ENCODE assay signal across 13 cellular contexts in genomic region chr15:33091983-33092688, GRCh38.
DNase-seq lines count a peak whose midpoint lies in the region; ATAC-seq and TF ChIP-seq lines count a peak whose summit lies in the region.
"Had no signal": no experiment of that assay in that cellular context is flagged by ENCODE, and none has a peak within 500 bp of the region (broad histone marks: within the 10 kb centered on the region; RNA-seq: fewer than 3 reads in every experiment).

No MANE protein-coding gene starts in this region.

- H3K27ac ChIP-seq in fibroblast of lung (ENCODE audit: insufficient read depth, low read length) = peak overlapping the region; percentile 75
- H3K27ac ChIP-seq in transverse colon = no peak overlapping the region
- H3K27ac ChIP-seq in ascending aorta = no peak overlapping the region
- H3K27ac ChIP-seq: gastroesophageal sphincter, upper lobe of right lung had no signal

- no peaks in the 10 kb centered on the region for H3K27me3 ChIP-seq in fibroblast of lung (ENCODE audit: control insufficient read depth, insufficient read depth, low read length)
- H3K27me3 ChIP-seq in transverse colon = no peaks in the 10 kb centered on the region
- H3K27me3 ChIP-seq in ascending aorta = no peaks in the 10 kb centered on the region
- H3K27me3 ChIP-seq: gastroesophageal sphincter, upper lobe of right lung had no signal

- DNase-seq in left ventricle myocardium superior (no peak), left cardiac atrium (no peak), SHP77 treated with DMSO at 0.1 percent for 48 hours (lab: John Stamatoyannopoulos, UW) (peak; percentile 55), fibroblast of lung (ENCODE audit: low read depth in 2 of 2) (peak in 1 of 2 donors; percentile 91), transverse colon (peak; percentile 63), ascending aorta (ENCODE audit: low spot score in 2 of 2) (no peak)
- no peak for DNase-seq in stimulated activated effector memory CD8-positive, alpha-beta T cell treated with anti-CD3 and anti-CD28 coated beads, Interleukin-12 subunit alpha, Interleukin-12 subunit beta, amount 100 ng/mL, for 72 hours (ENCODE audit: low spot score in 2 of 2)
- no peak for DNase-seq in stimulated activated CD4-positive, alpha-beta T cell treated with anti-CD3 and anti-CD28 coated beads, Interleukin-4, amount 100 ng/mL, for 4 hours
- DNase-seq: activated CD8-positive, alpha-beta memory T cell treated with anti-CD3 and anti-CD28 coated beads for 24 hours; mammary epithelial cell; upper lobe of right lung had no signal

- no peaks in the 10 kb centered on the region for H3K36me3 Mint-ChIP-seq in stimulated activated effector memory CD8-positive, alpha-beta T cell treated with anti-CD3 and anti-CD28 coated beads, Interleukin-12 subunit alpha, Interleukin-12 subunit beta, amount 100 ng/mL, for 72 hours
- H3K36me3 Mint-ChIP-seq: activated naive CD4-positive, alpha-beta T cell treated with anti-CD3 and anti-CD28 coated beads, Interleukin-2, amount 50 U/mL, for 72 hours had no signal

- H3K79me2 ChIP-seq in fibroblast of lung (ENCODE audit: control insufficient read depth, insufficient read depth, low read length) = peaks cover 80% of the 10 kb centered on the region

- H3K27ac Mint-ChIP-seq in stimulated activated effector memory CD8-positive, alpha-beta T cell treated with anti-CD3 and anti-CD28 coated beads, Interleukin-12 subunit alpha, Interleukin-12 subunit beta, amount 100 ng/mL, for 72 hours = no peak overlapping the region

- intact Hi-C loops in left ventricle myocardium superior (cut with micrococcal nuclease) (no loop called here), left cardiac atrium (cut with DNase I) (no loop called here), transverse colon (cut with DNase I; ENCODE audit: low total_unique reads) (loop anchor here (10.0 kb wide), 1 partner anchor 63 kb away; no protein-coding TSS in a partner anchor), ascending aorta (cut with DNase I) (no loop called here)

- H3K36me3 ChIP-seq in fibroblast of lung (ENCODE audit: control insufficient read depth, insufficient read depth, low read length) = no peaks in the 10 kb centered on the region
- H3K36me3 ChIP-seq in transverse colon = no peaks in the 10 kb centered on the region
- no peaks in the 10 kb centered on the region for H3K36me3 ChIP-seq in ascending aorta
- H3K36me3 ChIP-seq: gastroesophageal sphincter, upper lobe of right lung had no signal

- ATAC-seq in left ventricle myocardium superior = peak; percentile 21
- no peak for ATAC-seq in left cardiac atrium
- ATAC-seq in stimulated activated effector memory CD8-positive, alpha-beta T cell treated with anti-CD3 and anti-CD28 coated beads, Interleukin-12 subunit alpha, Interleukin-12 subunit beta, amount 100 ng/mL, for 72 hours = no peak
- ATAC-seq: activated naive CD4-positive, alpha-beta T cell treated with anti-CD3 and anti-CD28 coated beads, Interleukin-2, amount 50 U/mL, for 72 hours; gastroesophageal sphincter; upper lobe of right lung had no signal

- 36 to 53% methylated on average over 9 to 15 of the region's 15 CpGs for WGBS in transverse colon (ENCODE audit: low coverage in 1 of 2), 2 donors

- H3K4me1 ChIP-seq in fibroblast of lung (ENCODE audit: control insufficient read depth, extremely low read depth, insufficient read depth, low read length) (peaks cover 26% of the 10 kb centered on the region), transverse colon (peaks cover 0 to 52% (median 26%) of the 10 kb centered on the region in 4 donors), ascending aorta (no peaks in the 10 kb centered on the region)
- H3K4me1 ChIP-seq: upper lobe of right lung had no signal

- no peak overlapping the region for H3K4me3 Mint-ChIP-seq in stimulated activated effector memory CD8-positive, alpha-beta T cell treated with anti-CD3 and anti-CD28 coated beads, Interleukin-12 subunit alpha, Interleukin-12 subunit beta, amount 100 ng/mL, for 72 hours

- H3K4me3 ChIP-seq in fibroblast of lung (replicated peaks in 1 of 4; ENCODE audit: control extremely low read depth in 1 of 4, insufficient read depth in 1 of 4, low read depth in 3 of 4, low read length in 4 of 4) (peak overlapping the region; percentile 36 to 83 (median 52)), transverse colon (no peak overlapping the region), ascending aorta (no peak overlapping the region)
- H3K4me3 ChIP-seq: gastroesophageal sphincter, upper lobe of right lung had no signal

- H3K9ac ChIP-seq in fibroblast of lung (ENCODE audit: insufficient read depth, low read length) = no peak overlapping the region

- no peak for TF ChIP-seq POLR2A in transverse colon (IDR thresholded peaks at IDR 0.05)

- TF ChIP-seq CTCF in fibroblast of lung (conservative IDR thresholded peaks at IDR 0.05 in 1 of 2, IDR thresholded peaks at IDR 0.05 in 1 of 2; ENCODE audit: low read depth in 1 of 2, low read length in 2 of 2) (no peak), transverse colon (IDR thresholded peaks at IDR 0.05) (no peak), ascending aorta (IDR thresholded peaks at IDR 0.05) (no peak)

- in situ Hi-C loops in transverse colon (cut with MboI; ENCODE audit: low pct_ligation_motif_present in 1 of 4, low pct_unique_long_range_greater_than_20kb in 1 of 4, low sequenced_read_pairs in 3 of 4) = no loop called here

- H3K9me3 ChIP-seq in fibroblast of lung (ENCODE audit: control insufficient read depth, insufficient read depth, low read depth, low read length) = no peaks in the 10 kb centered on the region
- H3K9me3 ChIP-seq in transverse colon = no peaks in the 10 kb centered on the region
- no peaks in the 10 kb centered on the region for H3K9me3 ChIP-seq in ascending aorta
- H3K9me3 ChIP-seq: gastroesophageal sphincter, upper lobe of right lung had no signal

- peak overlapping the region; percentile 89 for H2AFZ ChIP-seq in fibroblast of lung (ENCODE audit: low read length)

- H4K20me1 ChIP-seq in fibroblast of lung (ENCODE audit: control insufficient read depth, extremely low read depth, insufficient read depth, low read length) = no peaks in the 10 kb centered on the region

- H3K4me1 Mint-ChIP-seq in stimulated activated effector memory CD8-positive, alpha-beta T cell treated with anti-CD3 and anti-CD28 coated beads, Interleukin-12 subunit alpha, Interleukin-12 subunit beta, amount 100 ng/mL, for 72 hours = no peaks in the 10 kb centered on the region

- H3K4me2 ChIP-seq in fibroblast of lung (ENCODE audit: extremely low read depth, insufficient read depth, low read length) = peak overlapping the region; percentile 94

- TF ChIP-seq EP300 in transverse colon (IDR thresholded peaks at IDR 0.05; ENCODE audit: low read depth) = no peak

- no peaks in the 10 kb centered on the region for H3K9me3 Mint-ChIP-seq in stimulated activated effector memory CD8-positive, alpha-beta T cell treated with anti-CD3 and anti-CD28 coated beads, Interleukin-12 subunit alpha, Interleukin-12 subunit beta, amount 100 ng/mL, for 72 hours
- H3K9me3 Mint-ChIP-seq: activated naive CD4-positive, alpha-beta T cell treated with anti-CD3 and anti-CD28 coated beads, Interleukin-2, amount 50 U/mL, for 72 hours had no signal

Comparison
In these comparisons a context has a peak if more than half of its experiments do, and no peak if none do; other contexts are left out.
1. DNase-seq: peak in SHP77 treated with DMSO at 0.1 percent for 48 hours (single experiment) and transverse colon (single experiment); none in left ventricle myocardium superior (single experiment), left cardiac atrium (single experiment), ascending aorta (0 of 2), stimulated activated effector memory CD8-positive, alpha-beta T cell treated with anti-CD3 and anti-CD28 coated beads, Interleukin-12 subunit alpha, Interleukin-12 subunit beta, amount 100 ng/mL, for 72 hours (0 of 2) and stimulated activated CD4-positive, alpha-beta T cell treated with anti-CD3 and anti-CD28 coated beads, Interleukin-4, amount 100 ng/mL, for 4 hours (0 of 2).
2. H3K4me3 ChIP-seq: peak in fibroblast of lung (4 of 4); none in transverse colon (0 of 4) and ascending aorta (0 of 2).